In genomic region chr11:112178428-112178827, GRCh38 we compare ENCODE assay signal across 26 cellular contexts. TPM values are rescaled to one million over a fixed set of nuclear protein-coding genes. Genes with fewer than 3 reads are reported as not detected.
"Had no signal": no experiment of that assay in that cellular context is flagged by ENCODE, and none has a peak within 500 bp of the region (broad histone marks: within the 10 kb centered on the region; RNA-seq: fewer than 3 reads in every experiment).

No MANE protein-coding gene starts in this region.

- H3K9ac ChIP-seq: neural progenitor cell had no signal

- DNase-seq: activated CD4-positive, alpha-beta T cell treated with anti-CD3 and anti-CD28 coated beads, Interleukin-2, amount 50 U/mL, for 1 hour; activated CD4-positive, CD25-positive, alpha-beta regulatory T cell treated with anti-CD3 and anti-CD28 coated beads, Interleukin-2, amount 50 U/mL, for 72 hours; activated CD8-positive, alpha-beta memory T cell treated with anti-CD3 and anti-CD28 coated beads, Interleukin-2, amount 50 U/mL, for 48 hours; activated effector memory CD4-positive, alpha-beta T cell treated with anti-CD3 and anti-CD28 coated beads, Interleukin-2, amount 50 U/mL, for 16 hours; activated T-cell treated with anti-CD3 and anti-CD28 coated beads, Interleukin-2, amount 50 U/mL, for 72 hours; adrenal gland; dermis blood vessel endothelial cell; effector memory CD4-positive, alpha-beta T cell; esophagus squamous epithelium; hypothalamus; sigmoid colon; spleen; stimulated activated naive CD4-positive, alpha-beta T cell; SW 1271; T-helper 2 cell; upper lobe of right lung had no signal

- H3K9me3 Mint-ChIP-seq: activated naive CD4-positive, alpha-beta T cell treated with anti-CD3 and anti-CD28 coated beads, Interleukin-2, amount 50 U/mL, for 24 hours; activated T-cell treated with anti-CD3 and anti-CD28 coated beads, Interleukin-2, amount 50 U/mL, for 72 hours had no signal

- H3K27ac Mint-ChIP-seq: activated naive CD4-positive, alpha-beta T cell treated with anti-CD3 and anti-CD28 coated beads, Interleukin-2, amount 50 U/mL, for 24 hours; activated T-cell treated with anti-CD3 and anti-CD28 coated beads, Interleukin-2, amount 50 U/mL, for 72 hours; neural progenitor cell had no signal

- H3K4me2 ChIP-seq: neural progenitor cell had no signal

- H3K27me3 ChIP-seq: adrenal gland, esophagus squamous epithelium, sigmoid colon, upper lobe of right lung had no signal

- ATAC-seq: activated T-cell treated with anti-CD3 and anti-CD28 coated beads, Interleukin-2, amount 50 U/mL, for 72 hours had no signal

- H3K4me1 ChIP-seq: neural progenitor cell had no signal

- H3K27ac ChIP-seq: esophagus squamous epithelium, neural progenitor cell, upper lobe of right lung, VCaP had no signal

- H3K9me3 ChIP-seq: adrenal gland, esophagus squamous epithelium, sigmoid colon, spleen, upper lobe of right lung had no signal

- H2AFZ ChIP-seq: neural progenitor cell had no signal

- H3K36me3 Mint-ChIP-seq: activated naive CD4-positive, alpha-beta T cell treated with anti-CD3 and anti-CD28 coated beads, Interleukin-2, amount 50 U/mL, for 24 hours; neural progenitor cell had no signal

- H3K36me3 ChIP-seq: esophagus squamous epithelium, neural progenitor cell, sigmoid colon, spleen, upper lobe of right lung had no signal

- H3K4me3 Mint-ChIP-seq: activated naive CD4-positive, alpha-beta T cell treated with anti-CD3 and anti-CD28 coated beads, Interleukin-2, amount 50 U/mL, for 24 hours; activated T-cell treated with anti-CD3 and anti-CD28 coated beads, Interleukin-2, amount 50 U/mL, for 72 hours; neural progenitor cell had no signal

- H3K4me3 ChIP-seq: adrenal gland, esophagus squamous epithelium, neural progenitor cell, sigmoid colon, spleen, upper lobe of right lung had no signal

RNA-seq across cellular contexts. Expression of gene TEX12, which starts 11.3 kb away (rescaled TPM):
- total RNA-seq: adrenal gland, astrocyte, chondrocyte, dermis blood vessel endothelial cell, left lobe of liver, osteocyte, pulmonary artery endothelial cell, upper lobe of right lung had no signal
- polyA plus RNA-seq: endothelial cell of umbilical vein, keratinocyte, sigmoid colon had no signal
